Comparison of ENCODE assay signal across 1 cellular context in genomic region chr4:84479663-84480062, GRCh38.
TF ChIP-seq lines count a peak whose summit lies in the region.

No MANE protein-coding gene starts in this region.

TF ChIP-seq in HepG2, 621 proteins besides CTCF, POLR2A, EP300 and RAD21 (continued from another document):
- TF ChIP-seq TCF7 (IDR thresholded peaks at IDR 0.05; ENCODE audit: low read depth): no peak
